ENCODE assay signal across 21 cellular contexts in genomic region chr19:6287269-6287885, GRCh38. TPM values are rescaled to one million over a fixed set of nuclear protein-coding genes. Genes with fewer than 3 reads are reported as not detected.
DNase-seq lines count a peak whose midpoint lies in the region; ATAC-seq and TF ChIP-seq lines count a peak whose summit lies in the region.
"Had no signal": no experiment of that assay in that cellular context is flagged by ENCODE, and none has a peak within 500 bp of the region (broad histone marks: within the 10 kb centered on the region; RNA-seq: fewer than 3 reads in every experiment).

No MANE protein-coding gene starts in this region.

- CTCF ChIA-PET in activated CD8-positive, alpha-beta T cell treated with anti-CD3 and anti-CD28 coated beads for 36 hours (lab: Charles Lee): interaction anchor here (0.8 to 1.1 kb wide), 3 partner anchors 12 to 41 kb away, joined by 3 to 5 read pairs (median 4); no protein-coding TSS in a partner anchor
- CTCF ChIA-PET in activated CD8-positive, alpha-beta T cell treated with anti-CD3 and anti-CD28 coated beads, Interleukin-2, amount 10 ng/mL, durations not matched to agents 7 days and 5 days (lab: Charles Lee): interaction anchor here (1.4 kb wide), 1 partner anchor 14 kb away, joined by 6 read pairs; no protein-coding TSS in a partner anchor
- CTCF ChIA-PET in Caco-2 (lab: Charles Lee): no interaction called here

- no peaks in the 10 kb centered on the region for H3K27me3 Mint-ChIP-seq in activated CD8-positive, alpha-beta T cell treated with anti-CD3 and anti-CD28 coated beads for 36 hours
- H3K27me3 Mint-ChIP-seq in activated CD8-positive, alpha-beta T cell treated with anti-CD3 and anti-CD28 coated beads, Interleukin-2, amount 10 ng/mL, durations not matched to agents 7 days and 5 days (ENCODE audit: low read depth): no peaks in the 10 kb centered on the region
- H3K27me3 Mint-ChIP-seq in CD14-positive monocyte (ENCODE audit: low read depth in 3 of 3) (peaks cover 0 to 20% (median 7%) of the 10 kb centered on the region in 3 donors), Caco-2 (ENCODE audit: insufficient read depth, unreplicated experiment) (no peaks in the 10 kb centered on the region)

- peaks cover 37 to 52% of the 10 kb centered on the region in 2 donors for H3K9me3 ChIP-seq in duodenal mucosa (ENCODE audit: control insufficient read depth in 1 of 2, low read length in 2 of 2)
- H3K9me3 ChIP-seq in subcutaneous abdominal adipose tissue (ENCODE audit: control insufficient read depth in 5 of 5, low read length in 5 of 5): peaks cover 15 to 65% (median 58%) of the 10 kb centered on the region in 5 donors
- H3K9me3 ChIP-seq in Caco-2: peaks cover 41% of the 10 kb centered on the region

- intact Hi-C loops in activated CD8-positive, alpha-beta T cell treated with anti-CD3 and anti-CD28 coated beads for 36 hours (cut with micrococcal nuclease): no loop called here
- intact Hi-C loops in CD14-positive monocyte (cut with micrococcal nuclease) (no loop called here), Caco-2 (cut with micrococcal nuclease; ENCODE audit: unreplicated experiment) (no loop called here), Right ventricle myocardium inferior (cut with DNase I) (no loop called here)

- no peak for ATAC-seq in activated CD8-positive, alpha-beta T cell treated with anti-CD3 and anti-CD28 coated beads for 36 hours
- no peak for ATAC-seq in activated CD8-positive, alpha-beta T cell treated with anti-CD3 and anti-CD28 coated beads, Interleukin-2, amount 10 ng/mL, durations not matched to agents 7 days and 5 days
- no peak for ATAC-seq in Right ventricle myocardium inferior
- ATAC-seq: HCT116, K562, SK-N-SH treated with all-trans-retinoic acid at 6 μM for 48 hours had no signal

- H3K36me3 Mint-ChIP-seq in activated CD8-positive, alpha-beta T cell treated with anti-CD3 and anti-CD28 coated beads for 36 hours (ENCODE audit: low read depth): peaks cover 8% of the 10 kb centered on the region
- peaks cover 7% of the 10 kb centered on the region for H3K36me3 Mint-ChIP-seq in activated CD8-positive, alpha-beta T cell treated with anti-CD3 and anti-CD28 coated beads, Interleukin-2, amount 10 ng/mL, durations not matched to agents 7 days and 5 days (ENCODE audit: low read depth)
- H3K36me3 Mint-ChIP-seq in CD14-positive monocyte (peaks cover 0 to 7% of the 10 kb centered on the region in 2 donors), Caco-2 (ENCODE audit: insufficient read depth, unreplicated experiment) (no peaks in the 10 kb centered on the region)

- no peaks in the 10 kb centered on the region for H3K4me1 ChIP-seq in duodenal mucosa (ENCODE audit: control insufficient read depth in 1 of 2, insufficient read depth in 2 of 2, low read length in 2 of 2)
- no peaks in the 10 kb centered on the region for H3K4me1 ChIP-seq in subcutaneous abdominal adipose tissue (ENCODE audit: control insufficient read depth in 5 of 5, insufficient read depth in 5 of 5, low read length in 5 of 5)
- no peaks in the 10 kb centered on the region for H3K4me1 ChIP-seq in Caco-2

- no peak overlapping the region for H3K27ac ChIP-seq in duodenal mucosa (ENCODE audit: low read depth, low read length)
- no peak overlapping the region for H3K27ac ChIP-seq in subcutaneous abdominal adipose tissue (ENCODE audit: low read depth, low read length)

- DNase-seq in activated CD8-positive, alpha-beta T cell treated with anti-CD3 and anti-CD28 coated beads for 36 hours: peak; percentile 24
- DNase-seq in activated CD8-positive, alpha-beta T cell treated with anti-CD3 and anti-CD28 coated beads, Interleukin-2, amount 10 ng/mL, durations not matched to agents 7 days and 5 days: no peak
- DNase-seq in MV-4-11 (lab: John Stamatoyannopoulos, UW) (peak; percentile 29), CD14-positive monocyte (ENCODE audit: low spot score) (no peak), Caco-2 (no peak), Right ventricle myocardium inferior (ENCODE audit: missing footprints) (no peak)
- DNase-seq: CD8-positive, alpha-beta memory T cell; GF-D8; GOT3; NCI-H1105; NCI-H1694; NCI-H2081 treated with DMSO at 0.1 percent for 48 hours; NCI-H748 treated with DMSO at 0.1 percent for 48 hours; SIG-M5 had no signal

- no peak overlapping the region for H3K4me3 Mint-ChIP-seq in activated CD8-positive, alpha-beta T cell treated with anti-CD3 and anti-CD28 coated beads for 36 hours
- no peak overlapping the region for H3K4me3 Mint-ChIP-seq in activated CD8-positive, alpha-beta T cell treated with anti-CD3 and anti-CD28 coated beads, Interleukin-2, amount 10 ng/mL, durations not matched to agents 7 days and 5 days
- no peak overlapping the region for H3K4me3 Mint-ChIP-seq in CD14-positive monocyte
- H3K4me3 Mint-ChIP-seq in Caco-2 (ENCODE audit: unreplicated experiment): no peak overlapping the region
- H3K4me3 Mint-ChIP-seq: CD8-positive, alpha-beta memory T cell had no signal

- H3K36me3 ChIP-seq in duodenal mucosa (ENCODE audit: control insufficient read depth in 1 of 2, insufficient read depth in 2 of 2, low read length in 2 of 2): no peaks in the 10 kb centered on the region
- H3K36me3 ChIP-seq in subcutaneous abdominal adipose tissue (ENCODE audit: control insufficient read depth in 5 of 5, insufficient read depth in 5 of 5, low read length in 5 of 5): no peaks in the 10 kb centered on the region
- no peaks in the 10 kb centered on the region for H3K36me3 ChIP-seq in Caco-2 (ENCODE audit: control insufficient read depth, insufficient read depth, low read length)

- H3K4me1 Mint-ChIP-seq in activated CD8-positive, alpha-beta T cell treated with anti-CD3 and anti-CD28 coated beads for 36 hours (ENCODE audit: low read depth): no peaks in the 10 kb centered on the region
- no peaks in the 10 kb centered on the region for H3K4me1 Mint-ChIP-seq in activated CD8-positive, alpha-beta T cell treated with anti-CD3 and anti-CD28 coated beads, Interleukin-2, amount 10 ng/mL, durations not matched to agents 7 days and 5 days (ENCODE audit: low read depth)
- H3K4me1 Mint-ChIP-seq in CD14-positive monocyte (no peaks in the 10 kb centered on the region), Caco-2 (ENCODE audit: low read depth, unreplicated experiment) (no peaks in the 10 kb centered on the region)
- H3K4me1 Mint-ChIP-seq: CD8-positive, alpha-beta memory T cell had no signal

- H3K4me3 ChIP-seq in duodenal mucosa (ENCODE audit: low read depth in 1 of 2, low read length in 2 of 2): peak overlapping the region; percentile 8 to 23
- peak overlapping the region in 4 of 5 donors; percentile 13 to 62 (median 34) for H3K4me3 ChIP-seq in subcutaneous abdominal adipose tissue (ENCODE audit: low read depth in 1 of 5, low read length in 5 of 5)
- no peak overlapping the region for H3K4me3 ChIP-seq in Caco-2 (ENCODE audit: low read depth, low read length)
- H3K4me3 ChIP-seq: K562 had no signal

- no peak overlapping the region for H3K9ac ChIP-seq in duodenal mucosa (ENCODE audit: low read depth in 1 of 2, low read length in 2 of 2)
- no peak overlapping the region for H3K9ac ChIP-seq in subcutaneous abdominal adipose tissue (ENCODE audit: low read length in 5 of 5)

- TF ChIP-seq CTCF in activated CD8-positive, alpha-beta T cell treated with anti-CD3 and anti-CD28 coated beads for 36 hours (IDR thresholded peaks at IDR 0.05): no peak
- TF ChIP-seq CTCF in CD14-positive monocyte (IDR thresholded peaks at IDR 0.05): no peak
- no peak for TF ChIP-seq CTCF in Caco-2 (IDR thresholded peaks at IDR 0.05; ENCODE audit: insufficient read depth in 1 of 2, low read depth in 1 of 2, low read length in 1 of 2, severe bottlenecking in 1 of 2, unreplicated experiment in 1 of 2)

- no TSS peak for BruUV-seq in Caco-2 (replicated peaks; lab: Mats Ljungman, UMichigan)

- POLR2A ChIA-PET in activated CD8-positive, alpha-beta T cell treated with anti-CD3 and anti-CD28 coated beads for 36 hours (lab: Charles Lee): interaction anchor here (1.2 kb wide), 1 partner anchor 11 kb away, joined by 3 read pairs; no protein-coding TSS in a partner anchor
- POLR2A ChIA-PET in activated CD8-positive, alpha-beta T cell treated with anti-CD3 and anti-CD28 coated beads, Interleukin-2, amount 10 ng/mL, durations not matched to agents 7 days and 5 days (lab: Charles Lee): no interaction called here
- POLR2A ChIA-PET in Caco-2 (lab: Charles Lee): no interaction called here

- H3K9me3 Mint-ChIP-seq in activated CD8-positive, alpha-beta T cell treated with anti-CD3 and anti-CD28 coated beads for 36 hours: peaks cover 44% of the 10 kb centered on the region
- H3K9me3 Mint-ChIP-seq in activated CD8-positive, alpha-beta T cell treated with anti-CD3 and anti-CD28 coated beads, Interleukin-2, amount 10 ng/mL, durations not matched to agents 7 days and 5 days (ENCODE audit: insufficient read depth): peaks cover 34% of the 10 kb centered on the region
- H3K9me3 Mint-ChIP-seq in CD14-positive monocyte (peaks cover 48 to 83% (median 78%) of the 10 kb centered on the region in 7 donors), Caco-2 (ENCODE audit: unreplicated experiment) (peaks cover 11% of the 10 kb centered on the region)

- H3K27me3 ChIP-seq in duodenal mucosa (ENCODE audit: control insufficient read depth in 1 of 2, insufficient read depth in 2 of 2, low read length in 2 of 2) (no peaks in the 10 kb centered on the region), subcutaneous abdominal adipose tissue (ENCODE audit: control insufficient read depth in 5 of 5, insufficient read depth in 4 of 5, low read length in 5 of 5) (no peaks in the 10 kb centered on the region), Caco-2 (replicated peaks; ENCODE audit: control insufficient read depth, insufficient read depth, low read length) (no peaks in the 10 kb centered on the region)

- no peak overlapping the region for H3K27ac Mint-ChIP-seq in activated CD8-positive, alpha-beta T cell treated with anti-CD3 and anti-CD28 coated beads for 36 hours
- H3K27ac Mint-ChIP-seq in activated CD8-positive, alpha-beta T cell treated with anti-CD3 and anti-CD28 coated beads, Interleukin-2, amount 10 ng/mL, durations not matched to agents 7 days and 5 days: no peak overlapping the region
- H3K27ac Mint-ChIP-seq in CD14-positive monocyte: no peak overlapping the region
- no peak overlapping the region for H3K27ac Mint-ChIP-seq in Caco-2 (ENCODE audit: unreplicated experiment)
- H3K27ac Mint-ChIP-seq: CD8-positive, alpha-beta memory T cell had no signal

RNA-seq across cellular contexts. Expression of gene MLLT1, which starts 7.6 kb away (rescaled TPM):
- total RNA-seq in activated CD8-positive, alpha-beta T cell treated with anti-CD3 and anti-CD28 coated beads for 36 hours: 10 to 100 TPM; 41.4 to 44.6 TPM
- 10 to 100 TPM; 37.3 to 48.7 TPM for total RNA-seq in activated CD8-positive, alpha-beta T cell treated with anti-CD3 and anti-CD28 coated beads, Interleukin-2, amount 10 ng/mL, durations not matched to agents 7 days and 5 days
- under 1 TPM; 0.65 to 0.99 TPM for polyA plus RNA-seq in CD14-positive monocyte
- total RNA-seq in Caco-2 (2022): 60.0 and 63.2 TPM in 2 replicates
- 40.1 TPM for total RNA-seq in Right ventricle myocardium inferior

RNA-seq across cellular contexts. Expression of gene ACER1, which starts 46.0 kb away (rescaled TPM):
- total RNA-seq in activated CD8-positive, alpha-beta T cell treated with anti-CD3 and anti-CD28 coated beads for 36 hours: not detected
- under 1 TPM; 0.26 to 0.29 TPM for total RNA-seq in activated CD8-positive, alpha-beta T cell treated with anti-CD3 and anti-CD28 coated beads, Interleukin-2, amount 10 ng/mL, durations not matched to agents 7 days and 5 days
- not detected for polyA plus RNA-seq in CD14-positive monocyte
- total RNA-seq in Caco-2 (2022) (not detected in 2 replicates), Right ventricle myocardium inferior (not detected)
- total RNA-seq: CD8-positive, alpha-beta memory T cell; K562; NCI-H460; RPMI7951 had no signal
- polyA plus RNA-seq: K562 had no signal

Comparison
In these comparisons a context has a peak if more than half of its experiments do, and no peak if none do; other contexts are left out.
1. DNase-seq: peak in activated CD8-positive, alpha-beta T cell treated with anti-CD3 and anti-CD28 coated beads for 36 hours (single experiment) and MV-4-11 (single experiment); none in activated CD8-positive, alpha-beta T cell treated with anti-CD3 and anti-CD28 coated beads, Interleukin-2, amount 10 ng/mL, durations not matched to agents 7 days and 5 days (single experiment), CD14-positive monocyte (single experiment), Caco-2 (0 of 2) and Right ventricle myocardium inferior (single experiment).